ENCODE assay signal across 9 cellular contexts in the genomic region with DNA sequence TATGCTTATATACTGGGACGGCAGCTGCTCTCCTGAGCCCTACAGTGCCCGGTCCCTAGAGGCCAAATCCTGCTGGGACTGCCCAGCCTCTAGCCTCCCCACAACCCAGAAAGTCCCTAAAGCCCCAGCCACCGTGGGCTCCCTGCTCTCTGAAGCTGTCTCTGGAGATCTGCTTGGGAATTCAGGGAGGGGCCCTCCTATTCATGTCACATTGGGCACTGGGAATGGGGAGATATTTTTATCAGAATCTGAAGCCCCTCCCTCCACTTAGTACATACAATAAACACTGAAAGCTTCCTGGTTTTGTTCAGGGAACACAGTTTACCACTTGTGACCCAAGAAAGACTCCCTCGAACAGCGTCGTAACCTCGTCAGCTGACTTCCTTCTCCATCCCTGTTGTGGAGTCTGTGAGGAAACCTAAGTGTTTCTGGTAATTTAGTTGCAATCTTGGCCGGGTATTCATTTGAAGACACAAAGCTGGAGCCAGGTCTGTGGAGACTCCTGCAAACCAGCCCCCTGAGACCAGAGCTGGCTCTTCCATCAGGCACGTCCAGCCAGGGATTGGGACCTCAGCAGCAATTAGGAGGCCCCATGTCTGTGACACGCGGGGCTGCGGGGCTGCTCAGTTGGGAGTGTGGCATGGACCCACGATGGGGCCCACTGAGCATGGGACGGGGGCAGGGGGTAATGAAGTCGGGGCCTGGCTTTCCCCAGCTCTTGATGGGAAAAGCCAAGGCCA. TPM values are rescaled to one million over a fixed set of nuclear protein-coding genes. Genes with fewer than 3 reads are reported as not detected.
DNase-seq lines count a peak whose midpoint lies in the region; TF ChIP-seq lines count a peak whose summit lies in the region.
"Had no signal": no experiment of that assay in that cellular context is flagged by ENCODE, and none has a peak within 500 bp of the region (broad histone marks: within the 10 kb centered on the region; RNA-seq: fewer than 3 reads in every experiment).

No MANE protein-coding gene starts in this region.

- peaks cover 50% of the 10 kb centered on the region for H3K36me3 Mint-ChIP-seq in activated CD4-positive, alpha-beta T cell treated with anti-CD3 and anti-CD28 coated beads, Interleukin-2, amount 10 ng/mL, durations not matched to agents 24 days and 14 days (ENCODE audit: low read depth)

- in situ Hi-C loops in GM13976 (cut with MboI; ENCODE audit: low sequenced_read_pairs, unreplicated experiment) = no loop called here

- H3K4me1 ChIP-seq in mesendoderm (ENCODE audit: control insufficient read depth, low read depth, low read length) (no peaks in the 10 kb centered on the region), thyroid gland (peaks cover 0 to 60% of the 10 kb centered on the region in 2 donors)

- DNase-seq in activated CD4-positive, alpha-beta T cell treated with anti-CD3 and anti-CD28 coated beads, Interleukin-2, amount 10 ng/mL, durations not matched to agents 24 days and 14 days = no peak
- DNase-seq in activated CD4-positive, alpha-beta T cell treated with anti-CD3 and anti-CD28 coated beads, Interleukin-2, amount 50 U/mL, for 4 hours = no peak
- DNase-seq in mesendoderm (no peak), thyroid gland (no peak), GM19240 (ENCODE audit: insufficient read length, low spot score) (no peak), erythroblast (lab: John Stamatoyannopoulos, UW) (no peak), GM13976 (ENCODE audit: low spot score) (no peak)

- H3K56ac ChIP-seq in mesendoderm (ENCODE audit: low read length) = peak overlapping the region; percentile 28

- H3K9ac ChIP-seq in mesendoderm (ENCODE audit: low read length) = no peak overlapping the region

- H2AK5ac ChIP-seq in mesendoderm (ENCODE audit: low read length) = no peak overlapping the region

- no peaks in the 10 kb centered on the region for H3K9me3 Mint-ChIP-seq in activated CD4-positive, alpha-beta T cell treated with anti-CD3 and anti-CD28 coated beads, Interleukin-2, amount 10 ng/mL, durations not matched to agents 24 days and 14 days

- no peak overlapping the region for H3K18ac ChIP-seq in mesendoderm (ENCODE audit: low read length)

- no peaks in the 10 kb centered on the region for H3K27me3 Mint-ChIP-seq in activated CD4-positive, alpha-beta T cell treated with anti-CD3 and anti-CD28 coated beads, Interleukin-2, amount 10 ng/mL, durations not matched to agents 24 days and 14 days
- H3K27me3 Mint-ChIP-seq: B cell had no signal

- H2BK15ac ChIP-seq in mesendoderm (replicated peaks; ENCODE audit: low read depth) = no peak overlapping the region

- H3K4me3 Mint-ChIP-seq in activated CD4-positive, alpha-beta T cell treated with anti-CD3 and anti-CD28 coated beads, Interleukin-2, amount 10 ng/mL, durations not matched to agents 24 days and 14 days = peak overlapping the region; percentile 85
- H3K4me3 Mint-ChIP-seq: B cell had no signal

- peaks cover 17% of the 10 kb centered on the region for H3K79me1 ChIP-seq in mesendoderm (ENCODE audit: low read length)

- no peak overlapping the region for H3K4ac ChIP-seq in mesendoderm (ENCODE audit: low read depth, low read length)

- H3K4me3 ChIP-seq in mesendoderm (ENCODE audit: low read length) = no peak overlapping the region
- no peak overlapping the region for H3K4me3 ChIP-seq in thyroid gland (replicated peaks in 1 of 3)

- peaks cover 81% of the 10 kb centered on the region for H3K4me1 Mint-ChIP-seq in activated CD4-positive, alpha-beta T cell treated with anti-CD3 and anti-CD28 coated beads, Interleukin-2, amount 10 ng/mL, durations not matched to agents 24 days and 14 days

- H3K27ac ChIP-seq in cingulate gyrus (ENCODE audit: low read depth, low read length) (peak overlapping the region; percentile 84), mesendoderm (ENCODE audit: low read depth, low read length) (no peak overlapping the region), thyroid gland (peak overlapping the region; percentile 39 to 83 (median 72))

- peaks cover 21% of the 10 kb centered on the region for H3K79me2 ChIP-seq in mesendoderm (ENCODE audit: control insufficient read depth, insufficient read depth, low read length)

- no peak overlapping the region for H2BK120ac ChIP-seq in mesendoderm (ENCODE audit: low read depth, low read length)

- H3K9me3 ChIP-seq in thyroid gland = no peaks in the 10 kb centered on the region

- H3K27ac Mint-ChIP-seq in activated CD4-positive, alpha-beta T cell treated with anti-CD3 and anti-CD28 coated beads, Interleukin-2, amount 10 ng/mL, durations not matched to agents 24 days and 14 days = peak overlapping the region; percentile 84

- TF ChIP-seq CTCF in thyroid gland (IDR thresholded peaks at IDR 0.05) (no peak), GM13976 (IDR thresholded peaks at IDR 0.05; ENCODE audit: borderline replicate concordance, control extremely low read depth, extremely low read depth, insufficient read depth, missing control alignments) (no peak)

- no peaks in the 10 kb centered on the region for H3K27me3 ChIP-seq in mesendoderm (ENCODE audit: insufficient read depth, low read length, poor library complexity)
- H3K27me3 ChIP-seq in thyroid gland = no peaks in the 10 kb centered on the region

- H2BK5ac ChIP-seq in mesendoderm (ENCODE audit: low read length) = no peak overlapping the region

- H3K36me3 ChIP-seq in mesendoderm (ENCODE audit: control insufficient read depth, insufficient read depth, low read length) = no peaks in the 10 kb centered on the region
- H3K36me3 ChIP-seq in thyroid gland = peaks cover 16 to 17% of the 10 kb centered on the region in 2 donors

- no CpG with 5 or more reads among the region's 15 CpGs for WGBS in mesendoderm (ENCODE audit: extremely low coverage, insufficient coverage, low lambda C conversion rate)
- WGBS in thyroid gland, 2 donors = 59 to 73% methylated on average over 8 to 14 of the region's 15 CpGs

- intact Hi-C loops in activated CD4-positive, alpha-beta T cell treated with anti-CD3 and anti-CD28 coated beads, Interleukin-2, amount 10 ng/mL, durations not matched to agents 24 days and 14 days (cut with micrococcal nuclease) = no loop called here
- intact Hi-C loops in thyroid gland (cut with DNase I) = no loop called here

- no peak overlapping the region for H4K5ac ChIP-seq in mesendoderm (ENCODE audit: low read length)

- H3K4me2 ChIP-seq in mesendoderm (ENCODE audit: low read length) = no peak overlapping the region

- H3K23ac ChIP-seq in mesendoderm (ENCODE audit: low read length) = no peak overlapping the region

- TF ChIP-seq POLR2A in thyroid gland (IDR thresholded peaks at IDR 0.05) (no peak), erythroblast (IDR thresholded peaks at IDR 0.05; ENCODE audit: low read length) (no peak)

- no peak overlapping the region for H4K8ac ChIP-seq in mesendoderm (ENCODE audit: low read depth, low read length)

RNA-seq across cellular contexts. Expression of a gene that starts 38.5 kb away (rescaled TPM):
- 65.6 and 67.8 TPM in 2 replicates for total RNA-seq in activated CD4-positive, alpha-beta T cell treated with anti-CD3 and anti-CD28 coated beads, Interleukin-2, amount 10 ng/mL, durations not matched to agents 24 days and 14 days
- 24.0 TPM for polyA plus RNA-seq in mesendoderm (2013, experiment 1 of 2)
- polyA plus RNA-seq in mesendoderm (2013, experiment 2 of 2) = 23.5 TPM
- 10 to 100 TPM; 41.2 to 87.2 (median 69.1) TPM for total RNA-seq in thyroid gland

RNA-seq across cellular contexts. Expression of a gene that starts 57.1 kb away (rescaled TPM):
- 78.3 and 81.5 TPM in 2 replicates for total RNA-seq in activated CD4-positive, alpha-beta T cell treated with anti-CD3 and anti-CD28 coated beads, Interleukin-2, amount 10 ng/mL, durations not matched to agents 24 days and 14 days
- 11.2 TPM for polyA plus RNA-seq in mesendoderm (2013, experiment 1 of 2)
- polyA plus RNA-seq in mesendoderm (2013, experiment 2 of 2) = 11.0 TPM
- total RNA-seq in thyroid gland = 100 to 1,000 TPM in 1 of 4 donors, 10 to 100 TPM in 2, 1 to 10 TPM in 1; 9.2 to 110 (median 33.3) TPM
